15 cellular contexts compared by ENCODE assay signal in the genomic region with DNA sequence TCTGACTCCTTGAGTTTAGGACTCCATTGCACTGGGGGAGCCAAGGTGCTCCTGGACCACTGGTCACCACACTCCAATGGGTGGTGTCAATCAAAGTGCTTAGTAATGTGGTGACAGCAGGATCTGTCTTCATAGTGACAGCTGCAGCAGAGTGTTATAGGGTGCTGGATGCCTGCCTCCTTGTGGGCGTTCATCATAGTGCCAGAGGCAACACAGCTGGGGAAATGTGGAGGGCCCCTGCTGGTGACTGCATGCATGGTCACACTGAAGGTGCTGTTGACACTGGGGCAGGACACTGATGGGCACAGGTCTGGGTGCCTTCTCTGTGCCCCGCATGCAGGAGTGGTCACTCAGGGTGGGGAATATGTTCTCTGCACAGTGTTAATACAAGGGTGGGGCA.
DNase-seq lines count a peak whose midpoint lies in the region; ATAC-seq and TF ChIP-seq lines count a peak whose summit lies in the region.
"Had no signal": no experiment of that assay in that cellular context is flagged by ENCODE, and none has a peak within 500 bp of the region (broad histone marks: within the 10 kb centered on the region; RNA-seq: fewer than 3 reads in every experiment).

No MANE protein-coding gene starts in this region.

- no peaks in the 10 kb centered on the region for H3K79me2 ChIP-seq in MM.1S (ENCODE audit: low read length)

- no peak overlapping the region for H2AFZ ChIP-seq in MM.1S (ENCODE audit: low read length)

- no peaks in the 10 kb centered on the region for H3K4me1 Mint-ChIP-seq in stimulated activated naive B cell treated with anti-CD40 and anti-IgM and Interleukin-4, amounts not matched to agents 10 μg/mL and 1 μg/mL and 100 μg/mL, for 72 hours
- H3K4me1 Mint-ChIP-seq: activated naive CD4-positive, alpha-beta T cell treated with anti-CD3 and anti-CD28 coated beads, Interleukin-2, amount 50 U/mL, for 24 hours had no signal

- no peaks in the 10 kb centered on the region for H3K36me3 ChIP-seq in MM.1S (replicated peaks; ENCODE audit: insufficient read depth, low read length)
- H3K36me3 ChIP-seq: pancreas had no signal

- H3K27me3 ChIP-seq in MM.1S (replicated peaks; ENCODE audit: insufficient read depth, low read length), result no peaks in the 10 kb centered on the region
- H3K27me3 ChIP-seq: pancreas had no signal

- H3K36me3 Mint-ChIP-seq in stimulated activated naive B cell treated with anti-CD40 and anti-IgM and Interleukin-4, amounts not matched to agents 10 μg/mL and 1 μg/mL and 100 μg/mL, for 72 hours, result no peaks in the 10 kb centered on the region
- H3K36me3 Mint-ChIP-seq: activated naive CD4-positive, alpha-beta T cell treated with anti-CD3 and anti-CD28 coated beads, Interleukin-2, amount 50 U/mL, for 24 hours had no signal

- peaks cover 5 to 6% of the 10 kb centered on the region in 2 donors for H3K9me3 Mint-ChIP-seq in stimulated activated naive B cell treated with anti-CD40 and anti-IgM and Interleukin-4, amounts not matched to agents 10 μg/mL and 1 μg/mL and 100 μg/mL, for 72 hours

- no peak overlapping the region for H3K9ac ChIP-seq in MM.1S (ENCODE audit: low read length)

- H3K4me2 ChIP-seq in MM.1S (ENCODE audit: low read depth, low read length), result no peak overlapping the region

- H4K20me1 ChIP-seq in MM.1S (ENCODE audit: insufficient read depth, low read length), result no peaks in the 10 kb centered on the region

- H3K27ac ChIP-seq in MM.1S (ENCODE audit: low read length), result no peak overlapping the region
- H3K27ac ChIP-seq: pancreas had no signal

- ATAC-seq in stimulated activated naive B cell treated with anti-CD40 and anti-IgM and Interleukin-4, amounts not matched to agents 10 μg/mL and 1 μg/mL and 100 μg/mL, for 72 hours (replicated peaks), result peak; percentile 20 to 53
- ATAC-seq: activated CD8-positive, alpha-beta T cell treated with anti-CD3 and anti-CD28 coated beads, Interleukin-2, amount 10 ng/mL, durations not matched to agents 7 days and 5 days had no signal

- no peaks in the 10 kb centered on the region for H3K9me3 ChIP-seq in MM.1S (replicated peaks; ENCODE audit: insufficient read depth, low read length)
- H3K9me3 ChIP-seq: pancreas had no signal

- TF ChIP-seq POLR2A in erythroblast (IDR thresholded peaks at IDR 0.05; ENCODE audit: low read length), result no peak

- H3K27ac Mint-ChIP-seq in stimulated activated naive B cell treated with anti-CD40 and anti-IgM and Interleukin-4, amounts not matched to agents 10 μg/mL and 1 μg/mL and 100 μg/mL, for 72 hours, result no peak overlapping the region
- H3K27ac Mint-ChIP-seq: activated CD8-positive, alpha-beta T cell treated with anti-CD3 and anti-CD28 coated beads, Interleukin-2, amount 10 ng/mL, durations not matched to agents 7 days and 5 days; activated naive CD4-positive, alpha-beta T cell treated with anti-CD3 and anti-CD28 coated beads, Interleukin-2, amount 50 U/mL, for 24 hours had no signal

- no peaks in the 10 kb centered on the region for H3K9me2 ChIP-seq in MM.1S (replicated peaks; ENCODE audit: insufficient read depth, low read length)

- DNase-seq in NCI-H748 (lab: John Stamatoyannopoulos, UW; ENCODE audit: unreplicated experiment) (peak; percentile 7), NCI-H748 treated with DMSO at 0.1 percent for 48 hours (lab: John Stamatoyannopoulos, UW) (no peak), MM.1S (no peak), erythroblast (lab: John Stamatoyannopoulos, UW) (peak; percentile 4 to 17), MV-4-11 (lab: John Stamatoyannopoulos, UW) (no peak)
- no peak for DNase-seq in stimulated activated naive B cell treated with anti-CD40 and anti-IgM and Interleukin-4, amounts not matched to agents 10 μg/mL and 1 μg/mL and 100 μg/mL, for 72 hours
- DNase-seq in activated T-cell treated with anti-CD3 and anti-CD28 coated beads, Interleukin-2, amount 50 U/mL, for 48 hours, result no peak
- DNase-seq in activated CD4-positive, alpha-beta T cell treated with anti-CD3 and anti-CD28 coated beads, Interleukin-2, amount 50 U/mL, for 4 hours, result no peak
- DNase-seq: activated CD8-positive, alpha-beta T cell treated with anti-CD3 and anti-CD28 coated beads, Interleukin-2, amount 10 ng/mL, durations not matched to agents 7 days and 5 days; GOT3; hypothalamus; mesenchymal stem cell; NCI-H146 had no signal

- H3K4me3 Mint-ChIP-seq in stimulated activated naive B cell treated with anti-CD40 and anti-IgM and Interleukin-4, amounts not matched to agents 10 μg/mL and 1 μg/mL and 100 μg/mL, for 72 hours, result no peak overlapping the region
- H3K4me3 Mint-ChIP-seq: activated CD8-positive, alpha-beta T cell treated with anti-CD3 and anti-CD28 coated beads, Interleukin-2, amount 10 ng/mL, durations not matched to agents 7 days and 5 days; activated naive CD4-positive, alpha-beta T cell treated with anti-CD3 and anti-CD28 coated beads, Interleukin-2, amount 50 U/mL, for 24 hours had no signal

- no peak overlapping the region for H3K4me3 ChIP-seq in MM.1S (ENCODE audit: low read length)
- H3K4me3 ChIP-seq: pancreas had no signal

- no peaks in the 10 kb centered on the region for H3K27me3 Mint-ChIP-seq in stimulated activated naive B cell treated with anti-CD40 and anti-IgM and Interleukin-4, amounts not matched to agents 10 μg/mL and 1 μg/mL and 100 μg/mL, for 72 hours
- H3K27me3 Mint-ChIP-seq: activated naive CD4-positive, alpha-beta T cell treated with anti-CD3 and anti-CD28 coated beads, Interleukin-2, amount 50 U/mL, for 24 hours had no signal

- no peaks in the 10 kb centered on the region for H3F3A ChIP-seq in MM.1S (ENCODE audit: insufficient read depth, low read length)

- no peaks in the 10 kb centered on the region for H3K4me1 ChIP-seq in MM.1S (ENCODE audit: low read length)
- H3K4me1 ChIP-seq: pancreas had no signal

- TF ChIP-seq CTCF in MM.1S (IDR thresholded peaks at IDR 0.05; ENCODE audit: low read length), result peak; percentile 13; the same call in 1 of the 2 replicates

Comparison
In these comparisons a context has a peak if more than half of its experiments do, and no peak if none do; other contexts are left out.
1. DNase-seq: peak in NCI-H748 (single experiment) and erythroblast (2 of 2); none in NCI-H748 treated with DMSO at 0.1 percent for 48 hours (single experiment), MM.1S (single experiment), stimulated activated naive B cell treated with anti-CD40 and anti-IgM and Interleukin-4, amounts not matched to agents 10 μg/mL and 1 μg/mL and 100 μg/mL, for 72 hours (single experiment), MV-4-11 (single experiment), activated T-cell treated with anti-CD3 and anti-CD28 coated beads, Interleukin-2, amount 50 U/mL, for 48 hours (0 of 2) and activated CD4-positive, alpha-beta T cell treated with anti-CD3 and anti-CD28 coated beads, Interleukin-2, amount 50 U/mL, for 4 hours (0 of 2).